ENCODE assay signal across 25 cellular contexts in the genomic region with DNA sequence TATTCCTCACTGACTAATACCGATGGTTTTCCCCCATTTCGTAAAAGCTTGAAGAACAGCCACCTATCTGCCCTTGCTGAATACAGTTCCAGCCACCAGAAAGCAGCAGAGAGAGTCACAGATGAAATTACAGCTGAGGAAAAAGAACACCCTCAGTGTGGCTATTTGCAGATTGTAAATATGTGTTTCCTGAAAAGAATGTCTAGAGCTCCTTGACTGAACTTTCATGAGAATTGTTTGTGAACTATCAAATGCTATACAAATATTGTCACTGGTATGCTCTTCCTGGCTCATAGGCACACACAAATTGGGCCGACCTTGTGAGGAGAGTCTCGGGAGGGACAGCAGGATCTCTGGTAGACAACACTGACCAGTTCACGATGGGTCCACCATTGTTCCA.
"Had no signal": no experiment of that assay in that cellular context is flagged by ENCODE, and none has a peak within 500 bp of the region (broad histone marks: within the 10 kb centered on the region; RNA-seq: fewer than 3 reads in every experiment).

No MANE protein-coding gene starts in this region.

- H3K9me3 Mint-ChIP-seq: activated B cell treated with CpG ODN at 0.5 μM for 24 hours; activated naive CD4-positive, alpha-beta T cell treated with anti-CD3 and anti-CD28 coated beads, Interleukin-2, amount 50 U/mL, for 24 hours; activated naive CD8-positive, alpha-beta T cell treated with anti-CD3 and anti-CD28 coated beads, Interleukin-2, amount 50 U/mL, for 24 hours; activated T-helper 2 cell treated with anti-CD3 and anti-CD28 coated beads, Interferon-gamma antibody, Interleukin-2, Interleukin-4, amounts not matched to agents 10 μg/mL and 5 μg/mL and 100 μg/mL, durations not matched to agents 14 hours and 24 hours and 36 hours; dendritic cell treated with granulocyte-macrophage colony-stimulating factor and Interleukin-4, amounts not matched to agents 40 ng/mL and 50 ng/mL, for 4 days; endodermal cell; memory B cell; naive thymus-derived CD8-positive, alpha-beta T cell; neural crest cell had no signal

- H3K36me3 Mint-ChIP-seq: activated CD8-positive, alpha-beta memory T cell treated with anti-CD3 and anti-CD28 coated beads, Interleukin-2, amount 10 ng/mL, durations not matched to agents 7 days and 5 days; activated naive CD4-positive, alpha-beta T cell treated with anti-CD3 and anti-CD28 coated beads, Interleukin-2, amount 50 U/mL, for 24 hours; memory B cell; naive thymus-derived CD8-positive, alpha-beta T cell had no signal

- ATAC-seq: activated CD4-positive, alpha-beta T cell treated with anti-CD3 and anti-CD28 coated beads for 36 hours; activated CD8-positive, alpha-beta memory T cell treated with anti-CD3 and anti-CD28 coated beads, Interleukin-2, amount 10 ng/mL, durations not matched to agents 7 days and 5 days; activated CD8-positive, alpha-beta T cell treated with anti-CD3 and anti-CD28 coated beads, Interleukin-2, amount 10 ng/mL, durations not matched to agents 7 days and 5 days; activated naive CD8-positive, alpha-beta T cell treated with anti-CD3 and anti-CD28 coated beads, Interleukin-2, amount 50 U/mL, for 24 hours; gastrocnemius medialis; left cardiac atrium; naive thymus-derived CD8-positive, alpha-beta T cell; right cardiac atrium had no signal

- H3K36me3 ChIP-seq: gastrocnemius medialis, spleen had no signal

- H3K27ac ChIP-seq: gastrocnemius medialis, spleen, tibial nerve had no signal

- H3K4me1 ChIP-seq: spleen had no signal

- DNase-seq: activated B cell treated with CpG ODN at 0.5 μM for 24 hours; activated CD4-positive, alpha-beta T cell treated with anti-CD3 and anti-CD28 coated beads for 36 hours; activated CD8-positive, alpha-beta memory T cell treated with anti-CD3 and anti-CD28 coated beads, Interleukin-2, amount 10 ng/mL, durations not matched to agents 7 days and 5 days; activated CD8-positive, alpha-beta T cell treated with anti-CD3 and anti-CD28 coated beads, Interleukin-2, amount 10 ng/mL, durations not matched to agents 7 days and 5 days; activated naive CD8-positive, alpha-beta T cell treated with anti-CD3 and anti-CD28 coated beads, Interleukin-2, amount 50 U/mL, for 24 hours; activated T-cell treated with anti-CD3 and anti-CD28 coated beads, Interleukin-2, amount 50 U/mL, for 48 hours; amygdala; caudate nucleus; endodermal cell; gastrocnemius medialis; glutamatergic neuron; left cardiac atrium; naive thymus-derived CD8-positive, alpha-beta T cell; nucleus accumbens; right cardiac atrium; spleen; stimulated activated naive CD4-positive, alpha-beta T cell treated with Interleukin-2 at 50 U/mL for 16 hours; T-helper 2 cell had no signal

- H3K4me3 ChIP-seq: esophagus muscularis mucosa, gastrocnemius medialis, spleen, tibial nerve had no signal

- H3K27me3 Mint-ChIP-seq: activated naive CD4-positive, alpha-beta T cell treated with anti-CD3 and anti-CD28 coated beads, Interleukin-2, amount 50 U/mL, for 24 hours; activated naive CD8-positive, alpha-beta T cell treated with anti-CD3 and anti-CD28 coated beads, Interleukin-2, amount 50 U/mL, for 24 hours; dendritic cell treated with granulocyte-macrophage colony-stimulating factor and Interleukin-4, amounts not matched to agents 40 ng/mL and 50 ng/mL, for 4 days; memory B cell; naive thymus-derived CD8-positive, alpha-beta T cell had no signal

- H3K4me3 Mint-ChIP-seq: activated B cell treated with CpG ODN at 0.5 μM for 24 hours; activated CD4-positive, alpha-beta T cell treated with anti-CD3 and anti-CD28 coated beads for 36 hours; activated CD8-positive, alpha-beta memory T cell treated with anti-CD3 and anti-CD28 coated beads, Interleukin-2, amount 10 ng/mL, durations not matched to agents 7 days and 5 days; activated CD8-positive, alpha-beta T cell treated with anti-CD3 and anti-CD28 coated beads, Interleukin-2, amount 10 ng/mL, durations not matched to agents 7 days and 5 days; activated naive CD4-positive, alpha-beta T cell treated with anti-CD3 and anti-CD28 coated beads, Interleukin-2, amount 50 U/mL, for 24 hours; activated naive CD8-positive, alpha-beta T cell treated with anti-CD3 and anti-CD28 coated beads, Interleukin-2, amount 50 U/mL, for 24 hours; dendritic cell treated with granulocyte-macrophage colony-stimulating factor and Interleukin-4, amounts not matched to agents 40 ng/mL and 50 ng/mL, for 4 days; endodermal cell; memory B cell; naive thymus-derived CD8-positive, alpha-beta T cell; neural crest cell had no signal

- H3K4me1 Mint-ChIP-seq: activated B cell treated with CpG ODN at 0.5 μM for 24 hours; activated CD4-positive, alpha-beta T cell treated with anti-CD3 and anti-CD28 coated beads for 36 hours; activated CD8-positive, alpha-beta memory T cell treated with anti-CD3 and anti-CD28 coated beads, Interleukin-2, amount 10 ng/mL, durations not matched to agents 7 days and 5 days; activated naive CD4-positive, alpha-beta T cell treated with anti-CD3 and anti-CD28 coated beads, Interleukin-2, amount 50 U/mL, for 24 hours; activated naive CD8-positive, alpha-beta T cell treated with anti-CD3 and anti-CD28 coated beads, Interleukin-2, amount 50 U/mL, for 24 hours; memory B cell; naive thymus-derived CD8-positive, alpha-beta T cell; neural crest cell had no signal

- H3K27ac Mint-ChIP-seq: activated B cell treated with CpG ODN at 0.5 μM for 24 hours; activated CD4-positive, alpha-beta T cell treated with anti-CD3 and anti-CD28 coated beads for 36 hours; activated CD8-positive, alpha-beta memory T cell treated with anti-CD3 and anti-CD28 coated beads, Interleukin-2, amount 10 ng/mL, durations not matched to agents 7 days and 5 days; activated CD8-positive, alpha-beta T cell treated with anti-CD3 and anti-CD28 coated beads, Interleukin-2, amount 10 ng/mL, durations not matched to agents 7 days and 5 days; activated naive CD4-positive, alpha-beta T cell treated with anti-CD3 and anti-CD28 coated beads, Interleukin-2, amount 50 U/mL, for 24 hours; activated naive CD8-positive, alpha-beta T cell treated with anti-CD3 and anti-CD28 coated beads, Interleukin-2, amount 50 U/mL, for 24 hours; activated T-helper 2 cell treated with anti-CD3 and anti-CD28 coated beads, Interferon-gamma antibody, Interleukin-2, Interleukin-4, amounts not matched to agents 10 μg/mL and 5 μg/mL and 100 μg/mL, durations not matched to agents 14 hours and 24 hours and 36 hours; dendritic cell treated with granulocyte-macrophage colony-stimulating factor and Interleukin-4, amounts not matched to agents 40 ng/mL and 50 ng/mL, for 4 days; endodermal cell; memory B cell had no signal

- H3K27me3 ChIP-seq: esophagus muscularis mucosa, gastrocnemius medialis, spleen, tibial nerve had no signal

- H3K9me3 ChIP-seq: esophagus muscularis mucosa, gastrocnemius medialis, spleen, tibial nerve had no signal
